18 cellular contexts compared by ENCODE assay signal in the genomic region with DNA sequence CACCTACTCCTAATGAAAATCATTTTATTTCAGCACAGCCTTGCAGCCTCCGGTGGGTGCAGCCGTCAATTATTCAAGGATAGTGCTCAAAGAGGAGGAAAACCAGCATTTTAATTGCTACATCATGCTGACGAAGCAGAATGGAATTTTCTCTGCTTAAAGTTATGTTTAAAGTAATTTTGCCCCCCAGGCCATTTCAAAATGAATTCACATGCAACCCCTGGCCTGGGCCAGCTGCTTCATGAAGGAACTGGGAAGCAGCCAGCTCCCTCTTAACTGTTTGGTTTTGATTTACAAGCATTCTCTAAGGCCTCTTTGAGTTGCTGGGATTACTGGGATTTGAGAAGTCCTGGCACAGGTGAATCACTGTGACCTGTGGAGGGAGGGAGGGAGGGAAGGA.
DNase-seq lines count a peak whose midpoint lies in the region; ATAC-seq and TF ChIP-seq lines count a peak whose summit lies in the region.
"Had no signal": no experiment of that assay in that cellular context is flagged by ENCODE, and none has a peak within 500 bp of the region (broad histone marks: within the 10 kb centered on the region; RNA-seq: fewer than 3 reads in every experiment).

No MANE protein-coding gene starts in this region.

- H3K4me3 ChIP-seq in SJCRH30, result no peak overlapping the region
- H3K4me3 ChIP-seq in fibroblast of lung (replicated peaks in 1 of 4; ENCODE audit: control extremely low read depth in 1 of 4, insufficient read depth in 1 of 4, low read depth in 3 of 4, low read length in 4 of 4), result no peak overlapping the region
- no peak overlapping the region for H3K4me3 ChIP-seq in skeletal muscle cell (ENCODE audit: low read depth, low read length)
- no peak overlapping the region for H3K4me3 ChIP-seq in psoas muscle
- H3K4me3 ChIP-seq: ascending aorta, lower lobe of right lung had no signal

- H3K9me3 ChIP-seq in SJCRH30 (replicated peaks) (no peaks in the 10 kb centered on the region), fibroblast of lung (ENCODE audit: control insufficient read depth, insufficient read depth, low read depth, low read length) (no peaks in the 10 kb centered on the region), psoas muscle (no peaks in the 10 kb centered on the region)
- H3K9me3 ChIP-seq: ascending aorta, lower lobe of right lung, neutrophil had no signal

- DNase-seq in DMS 273 (lab: John Stamatoyannopoulos, UW; ENCODE audit: unreplicated experiment), result peak; percentile 21
- no peak for DNase-seq in DMS 273 treated with DMSO at 0.1 percent for 48 hours (lab: John Stamatoyannopoulos, UW)
- peak; percentile 70 for DNase-seq in SJCRH30
- peak; percentile 70 to 77 for DNase-seq in fibroblast of lung (ENCODE audit: low read depth in 2 of 2)
- peak; percentile 41 for DNase-seq in skeletal muscle cell (ENCODE audit: low read depth)
- DNase-seq in activated CD8-positive, alpha-beta T cell treated with anti-CD3 and anti-CD28 coated beads for 36 hours, result no peak
- no peak for DNase-seq in psoas muscle
- no peak for DNase-seq in WTC11 (ENCODE audit: low spot score)
- DNase-seq: activated CD4-positive, alpha-beta T cell treated with anti-CD3 and anti-CD28 coated beads for 48 hours; activated T-cell treated with anti-CD3 and anti-CD28 coated beads, Interleukin-2, amount 50 U/mL, for 24 hours; hypothalamus; Karpas-422; lower lobe of right lung; NCI-H2227 treated with DMSO at 0.1 percent for 48 hours had no signal

- no peak overlapping the region for H3K9ac ChIP-seq in fibroblast of lung (ENCODE audit: insufficient read depth, low read length)

- no peaks in the 10 kb centered on the region for H3K4me1 Mint-ChIP-seq in activated CD8-positive, alpha-beta T cell treated with anti-CD3 and anti-CD28 coated beads for 36 hours (ENCODE audit: low read depth)
- H3K4me1 Mint-ChIP-seq in WTC11, result peaks cover 10% of the 10 kb centered on the region

- H3K27ac ChIP-seq in SJCRH30 (peak overlapping the region; percentile 27; the same call in 1 of the 2 replicates), fibroblast of lung (ENCODE audit: insufficient read depth, low read length) (no peak overlapping the region), psoas muscle (no peak overlapping the region)
- H3K27ac ChIP-seq: 22Rv1, ascending aorta, lower lobe of right lung, neutrophil had no signal

- H3K36me3 ChIP-seq in SJCRH30 (no peaks in the 10 kb centered on the region), fibroblast of lung (ENCODE audit: control insufficient read depth, insufficient read depth, low read length) (no peaks in the 10 kb centered on the region), psoas muscle (ENCODE audit: insufficient read depth in 1 of 2, low read depth in 1 of 2) (no peaks in the 10 kb centered on the region)
- H3K36me3 ChIP-seq: ascending aorta, lower lobe of right lung, neutrophil had no signal

- intact Hi-C loops in activated CD8-positive, alpha-beta T cell treated with anti-CD3 and anti-CD28 coated beads for 36 hours (cut with micrococcal nuclease), result no loop called here
- intact Hi-C loops in psoas muscle (cut with DNase I), result no loop called here

- no peaks in the 10 kb centered on the region for H3K36me3 Mint-ChIP-seq in activated CD8-positive, alpha-beta T cell treated with anti-CD3 and anti-CD28 coated beads for 36 hours (ENCODE audit: low read depth)
- peaks cover 14% of the 10 kb centered on the region for H3K36me3 Mint-ChIP-seq in WTC11

- H3K4me2 ChIP-seq in fibroblast of lung (ENCODE audit: extremely low read depth, insufficient read depth, low read length), result no peak overlapping the region

- H3K27ac Mint-ChIP-seq in activated CD8-positive, alpha-beta T cell treated with anti-CD3 and anti-CD28 coated beads for 36 hours, result no peak overlapping the region
- no peak overlapping the region for H3K27ac Mint-ChIP-seq in WTC11
- H3K27ac Mint-ChIP-seq: activated T-cell treated with anti-CD3 and anti-CD28 coated beads, Interleukin-2, amount 50 U/mL, for 24 hours had no signal

- TF ChIP-seq CTCF in fibroblast of lung (conservative IDR thresholded peaks at IDR 0.05 in 1 of 2, IDR thresholded peaks at IDR 0.05 in 1 of 2; ENCODE audit: low read depth in 1 of 2, low read length in 2 of 2) (no peak), psoas muscle (IDR thresholded peaks at IDR 0.05) (no peak), WTC11 (IDR thresholded peaks at IDR 0.05) (no peak)
- no peak for TF ChIP-seq CTCF in activated CD8-positive, alpha-beta T cell treated with anti-CD3 and anti-CD28 coated beads for 36 hours (IDR thresholded peaks at IDR 0.05)

- peaks cover 2% of the 10 kb centered on the region for H3K27me3 Mint-ChIP-seq in activated CD8-positive, alpha-beta T cell treated with anti-CD3 and anti-CD28 coated beads for 36 hours
- H3K27me3 Mint-ChIP-seq in WTC11 (ENCODE audit: low read depth), result no peaks in the 10 kb centered on the region

- no peak overlapping the region for H3K4me3 Mint-ChIP-seq in activated CD8-positive, alpha-beta T cell treated with anti-CD3 and anti-CD28 coated beads for 36 hours
- H3K4me3 Mint-ChIP-seq in WTC11, result no peak overlapping the region
- H3K4me3 Mint-ChIP-seq: activated T-cell treated with anti-CD3 and anti-CD28 coated beads, Interleukin-2, amount 50 U/mL, for 24 hours had no signal

- H3K4me1 ChIP-seq in SJCRH30 (peaks cover 14% of the 10 kb centered on the region), fibroblast of lung (ENCODE audit: control insufficient read depth, extremely low read depth, insufficient read depth, low read length) (no peaks in the 10 kb centered on the region), psoas muscle (no peaks in the 10 kb centered on the region)
- H3K4me1 ChIP-seq: ascending aorta, lower lobe of right lung had no signal

- POLR2A ChIA-PET in activated CD8-positive, alpha-beta T cell treated with anti-CD3 and anti-CD28 coated beads for 36 hours (lab: Charles Lee), result no interaction called here
- POLR2A ChIA-PET in WTC11 (lab: Charles Lee), result no interaction called here

- no peaks in the 10 kb centered on the region for H4K20me1 ChIP-seq in fibroblast of lung (ENCODE audit: control insufficient read depth, extremely low read depth, insufficient read depth, low read length)

- H3K27me3 ChIP-seq in SJCRH30, result no peaks in the 10 kb centered on the region
- H3K27me3 ChIP-seq in fibroblast of lung (ENCODE audit: control insufficient read depth, insufficient read depth, low read length), result no peaks in the 10 kb centered on the region
- H3K27me3 ChIP-seq in psoas muscle (ENCODE audit: insufficient read depth in 3 of 3, low read length in 2 of 3), result no peaks in the 10 kb centered on the region
- H3K27me3 ChIP-seq: ascending aorta, neutrophil had no signal

- CTCF ChIA-PET in activated CD8-positive, alpha-beta T cell treated with anti-CD3 and anti-CD28 coated beads for 36 hours (lab: Charles Lee), result no interaction called here
- CTCF ChIA-PET in WTC11 (lab: Charles Lee), result no interaction called here

- no peaks in the 10 kb centered on the region for H3K9me3 Mint-ChIP-seq in activated CD8-positive, alpha-beta T cell treated with anti-CD3 and anti-CD28 coated beads for 36 hours
- 0 out of 2 replicates have a peak, but pooled peaks cover 7% of the 10 kb centered on the region for H3K9me3 Mint-ChIP-seq in WTC11
- H3K9me3 Mint-ChIP-seq: activated T-cell treated with anti-CD3 and anti-CD28 coated beads, Interleukin-2, amount 50 U/mL, for 24 hours had no signal

- WGBS in psoas muscle, 3 donors, result 74 to 81% (median 77%) methylated on average over 3 of the region's 3 CpGs

- H2AFZ ChIP-seq in fibroblast of lung (ENCODE audit: low read length), result no peak overlapping the region

- no peaks in the 10 kb centered on the region for H3K79me2 ChIP-seq in fibroblast of lung (ENCODE audit: control insufficient read depth, insufficient read depth, low read length)

- ATAC-seq in activated CD8-positive, alpha-beta T cell treated with anti-CD3 and anti-CD28 coated beads for 36 hours, result no peak
- ATAC-seq in psoas muscle, result no peak
- no peak for ATAC-seq in WTC11
- ATAC-seq: Panc1 had no signal

TF ChIP-seq in WTC11, 78 proteins besides CTCF, POLR2A, EP300 and RAD21 (continues in another document):
- TF ChIP-seq ZNF425 (CRISPR knock-in tag; conservative IDR thresholded peaks at IDR 0.05) (no peak), ZNF219 (CRISPR knock-in tag; IDR thresholded peaks at IDR 0.05; ENCODE audit: borderline replicate concordance) (no peak), GABPB1 (CRISPR knock-in tag; IDR thresholded peaks at IDR 0.05) (no peak), NR2C2 (CRISPR knock-in tag; IDR thresholded peaks at IDR 0.05) (no peak)

Comparison
In these comparisons a context has a peak if more than half of its experiments do, and no peak if none do; other contexts are left out.
1. DNase-seq: peak in DMS 273 (single experiment), SJCRH30 (2 of 2), fibroblast of lung (2 of 2) and skeletal muscle cell (single experiment); none in DMS 273 treated with DMSO at 0.1 percent for 48 hours (single experiment), activated CD8-positive, alpha-beta T cell treated with anti-CD3 and anti-CD28 coated beads for 36 hours (single experiment), psoas muscle (0 of 2) and WTC11 (single experiment).